27 cellular contexts compared by ENCODE assay signal in the genomic region with DNA sequence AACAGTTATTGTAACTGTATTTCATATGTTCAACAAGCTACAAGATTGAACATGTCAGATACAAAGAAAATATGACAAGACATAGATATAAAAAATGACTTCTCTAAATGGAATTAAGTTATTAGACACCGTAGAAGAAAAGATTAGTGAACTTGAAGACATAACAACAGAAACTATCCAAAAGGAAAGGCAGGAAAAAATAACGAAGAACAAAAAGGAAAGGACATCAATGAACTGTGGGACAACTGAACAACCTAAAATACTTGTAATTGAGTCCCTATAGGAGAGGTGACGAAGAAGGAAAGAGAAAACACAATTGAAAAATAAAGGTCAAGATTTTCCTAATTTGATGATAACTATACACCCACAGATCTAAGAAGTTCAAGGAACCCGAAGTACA. TPM values are rescaled to one million over a fixed set of nuclear protein-coding genes. Genes with fewer than 3 reads are reported as not detected.
DNase-seq lines count a peak whose midpoint lies in the region; ATAC-seq, FAIRE-seq and TF ChIP-seq lines count a peak whose summit lies in the region.
"Had no signal": no experiment of that assay in that cellular context is flagged by ENCODE, and none has a peak within 500 bp of the region (broad histone marks: within the 10 kb centered on the region; RNA-seq: fewer than 3 reads in every experiment).

No MANE protein-coding gene starts in this region.

- H3K9me3 ChIP-seq in SK-N-SH (peaks cover 9% of the 10 kb centered on the region; the same call in 1 of the 2 replicates), K562 (replicated peaks; ENCODE audit: control insufficient read depth, insufficient read depth, low read depth, low read length) (peaks cover 2% of the 10 kb centered on the region; the same call in 1 of the 2 replicates), heart right ventricle (peaks cover 0 to 27% (median 8%) of the 10 kb centered on the region in 11 donors)
- H3K9me3 ChIP-seq: BE2C had no signal

- no peak for TF ChIP-seq POLR2A in K562 (conservative IDR thresholded peaks at IDR 0.05)

- H3K4me1 Mint-ChIP-seq in activated naive CD8-positive, alpha-beta T cell treated with anti-CD3 and anti-CD28 coated beads, Interleukin-2, amount 50 U/mL, for 24 hours, result peaks cover 5% of the 10 kb centered on the region
- no peaks in the 10 kb centered on the region for H3K4me1 Mint-ChIP-seq in activated naive CD8-positive, alpha-beta T cell treated with anti-CD3 and anti-CD28 coated beads for 36 hours
- H3K4me1 Mint-ChIP-seq: CD14-positive monocyte had no signal

- intact Hi-C loops in K562 (cut with micrococcal nuclease), result no loop called here
- intact Hi-C loops in heart right ventricle (cut with DNase I), result no loop called here

- no peaks in the 10 kb centered on the region for H3K27me3 Mint-ChIP-seq in activated naive CD8-positive, alpha-beta T cell treated with anti-CD3 and anti-CD28 coated beads, Interleukin-2, amount 50 U/mL, for 24 hours
- no peaks in the 10 kb centered on the region for H3K27me3 Mint-ChIP-seq in activated naive CD8-positive, alpha-beta T cell treated with anti-CD3 and anti-CD28 coated beads for 36 hours
- H3K27me3 Mint-ChIP-seq: CD4-positive, alpha-beta T cell; CD8-positive, alpha-beta memory T cell had no signal

- H3K27ac ChIP-seq in SK-N-SH (ENCODE audit: low read depth in 2 of 2, low read length in 1 of 2), result no peak overlapping the region
- no peak overlapping the region for H3K27ac ChIP-seq in K562 (ENCODE audit: extremely low read depth, low read depth, low read length)
- no peak overlapping the region for H3K27ac ChIP-seq in heart right ventricle
- H3K27ac ChIP-seq: 22Rv1; BLaER1 treated with 17β-estradiol and CSF1 and Interleukin-3, amounts not matched to agents 10 nM and 100 nM had no signal

- no peak overlapping the region for H3K4me3 Mint-ChIP-seq in activated naive CD8-positive, alpha-beta T cell treated with anti-CD3 and anti-CD28 coated beads, Interleukin-2, amount 50 U/mL, for 24 hours
- no peak overlapping the region for H3K4me3 Mint-ChIP-seq in activated naive CD8-positive, alpha-beta T cell treated with anti-CD3 and anti-CD28 coated beads for 36 hours
- H3K4me3 Mint-ChIP-seq: CD14-positive monocyte; CD4-positive, alpha-beta T cell; CD8-positive, alpha-beta memory T cell; GM23338 had no signal

- TF ChIP-seq RAD21 in SK-N-SH (IDR thresholded peaks at IDR 0.05; ENCODE audit: low read length), result no peak
- no peak for TF ChIP-seq RAD21 in K562 (CRISPR knock-in tag; conservative IDR thresholded peaks at IDR 0.05 in 1 of 2, IDR thresholded peaks at IDR 0.05 in 1 of 2)

- H3K27me3 ChIP-seq in SK-N-SH (ENCODE audit: insufficient read depth) (no peaks in the 10 kb centered on the region), K562 (ENCODE audit: control insufficient read depth in 2 of 2, insufficient read depth in 2 of 2, low read length in 2 of 2) (no peaks in the 10 kb centered on the region), heart right ventricle (no peaks in the 10 kb centered on the region)
- H3K27me3 ChIP-seq: BE2C; BLaER1 treated with 17β-estradiol and CSF1 and Interleukin-3, amounts not matched to agents 10 nM and 100 nM had no signal

- H3K79me2 ChIP-seq in SK-N-SH (ENCODE audit: insufficient read depth) (peaks cover 41% of the 10 kb centered on the region), K562 (ENCODE audit: control insufficient read depth, insufficient read depth, low read length) (peaks cover 15% of the 10 kb centered on the region)

- H3K9ac ChIP-seq in SK-N-SH (no peak overlapping the region), K562 (ENCODE audit: insufficient read depth in 1 of 2, low read depth in 2 of 2, low read length in 2 of 2) (no peak overlapping the region)
- H3K9ac ChIP-seq: BLaER1 treated with 17β-estradiol and CSF1 and Interleukin-3, amounts not matched to agents 10 nM and 100 nM had no signal

- H3K4me1 ChIP-seq in SK-N-SH (ENCODE audit: control insufficient read depth in 1 of 2, insufficient read depth in 2 of 2, low read depth in 1 of 2, low read length in 1 of 2) (no peaks in the 10 kb centered on the region), K562 (replicated peaks in 1 of 2; ENCODE audit: control insufficient read depth in 2 of 2, insufficient read depth in 2 of 2, low read length in 2 of 2) (no peaks in the 10 kb centered on the region), heart right ventricle (no peaks in the 10 kb centered on the region)
- H3K4me1 ChIP-seq: BE2C; BLaER1 treated with 17β-estradiol and CSF1 and Interleukin-3, amounts not matched to agents 10 nM and 100 nM had no signal

- DNase-seq in SK-N-SH (no peak), K562 (ENCODE audit: extremely low read depth in 1 of 4, low spot score in 3 of 4) (no peak), heart right ventricle (no peak), GM10266 (ENCODE audit: extremely low spot score) (no peak)
- DNase-seq in activated naive CD8-positive, alpha-beta T cell treated with anti-CD3 and anti-CD28 coated beads, Interleukin-2, amount 50 U/mL, for 24 hours, result no peak
- DNase-seq in activated naive CD8-positive, alpha-beta T cell treated with anti-CD3 and anti-CD28 coated beads for 36 hours, result no peak
- DNase-seq: ACHN; AML-193; BE2C; CD4-positive, alpha-beta T cell; CD8-positive, alpha-beta memory T cell; DMS 273 treated with DMSO at 0.1 percent for 48 hours; DMS79; EL; GDM1 had no signal

- 95% methylated on average over 4 of the region's 4 CpGs for WGBS in SK-N-SH (ENCODE audit: low lambda C conversion rate)
- 100% methylated on average over 4 of the region's 4 CpGs for WGBS in K562 (ENCODE audit: insufficient coverage, low coverage, missing lambda C conversion rate)
- 96 to 97% methylated on average over 4 of the region's 4 CpGs for WGBS in heart right ventricle, 2 donors

- in situ Hi-C loops in K562 (cut with MboI), result no loop called here

- ATAC-seq in SK-N-SH treated with all-trans-retinoic acid at 6 μM for 48 hours, result no peak
- no peak for ATAC-seq in activated naive CD8-positive, alpha-beta T cell treated with anti-CD3 and anti-CD28 coated beads, Interleukin-2, amount 50 U/mL, for 24 hours
- ATAC-seq in K562, result no peak
- ATAC-seq in heart right ventricle, result no peak
- ATAC-seq: GM23338 had no signal

- no peak overlapping the region for H2AFZ ChIP-seq in SK-N-SH (ENCODE audit: low read depth)
- no peak overlapping the region for H2AFZ ChIP-seq in K562 (ENCODE audit: low read depth, low read length)
- H2AFZ ChIP-seq: GM23338 had no signal

- peaks cover 46% of the 10 kb centered on the region for H3K36me3 Mint-ChIP-seq in activated naive CD8-positive, alpha-beta T cell treated with anti-CD3 and anti-CD28 coated beads, Interleukin-2, amount 50 U/mL, for 24 hours (ENCODE audit: low read depth)
- H3K36me3 Mint-ChIP-seq in activated naive CD8-positive, alpha-beta T cell treated with anti-CD3 and anti-CD28 coated beads for 36 hours, result peaks cover 41% of the 10 kb centered on the region

- H3K36me3 ChIP-seq in SK-N-SH (replicated peaks in 1 of 2; ENCODE audit: control insufficient read depth in 1 of 2, insufficient read depth in 2 of 2, low read length in 1 of 2), result peaks cover 18 to 51% of the 10 kb centered on the region in 2 experiments
- H3K36me3 ChIP-seq in K562 (ENCODE audit: control insufficient read depth, insufficient read depth, low read length), result peaks cover 57% of the 10 kb centered on the region; the same call in 1 of the 3 replicates
- peaks cover 0 to 89% (median 30%) of the 10 kb centered on the region in 9 donors for H3K36me3 ChIP-seq in heart right ventricle

- H3K9me1 ChIP-seq in K562 (ENCODE audit: control insufficient read depth, insufficient read depth, low read length), result no peaks in the 10 kb centered on the region

- H3F3A ChIP-seq in SK-N-SH (replicated peaks; ENCODE audit: insufficient read depth), result peaks cover 4% of the 10 kb centered on the region

- CTCF ChIA-PET in SK-N-SH (lab: Yijun Ruan, JAX), result interaction anchor here (2.1 kb wide), 1 partner anchor 24 kb away, joined by 6 read pairs; no protein-coding TSS in a partner anchor
- CTCF ChIA-PET in K562 (lab: Yijun Ruan, JAX; ENCODE audit: low intra/inter-chr PET ratio), result no interaction called here

- BruUV-seq in K562 (replicated peaks; lab: Mats Ljungman, UMichigan), result no TSS peak

- peak overlapping the region; percentile 10 for H3K27ac Mint-ChIP-seq in activated naive CD8-positive, alpha-beta T cell treated with anti-CD3 and anti-CD28 coated beads, Interleukin-2, amount 50 U/mL, for 24 hours
- H3K27ac Mint-ChIP-seq in activated naive CD8-positive, alpha-beta T cell treated with anti-CD3 and anti-CD28 coated beads for 36 hours, result no peak overlapping the region
- H3K27ac Mint-ChIP-seq: CD14-positive monocyte; CD4-positive, alpha-beta T cell; GM23338 had no signal

- H3K4me2 ChIP-seq in SK-N-SH, result no peak overlapping the region
- no peak overlapping the region for H3K4me2 ChIP-seq in K562 (ENCODE audit: insufficient read depth, low read length)
- H3K4me2 ChIP-seq: BLaER1 treated with 17β-estradiol and CSF1 and Interleukin-3, amounts not matched to agents 10 nM and 100 nM; GM23338 had no signal

- FAIRE-seq in K562 (lab: Jason Lieb, UNC) (no peak), islet of Langerhans (lab: Jason Lieb, UNC) (peak; percentile 5)
- FAIRE-seq: A204.1, D721Med, GM12891, GM18507, H54 had no signal

- H4K20me1 ChIP-seq in SK-N-SH (ENCODE audit: insufficient read depth), result no peaks in the 10 kb centered on the region
- no peaks in the 10 kb centered on the region for H4K20me1 ChIP-seq in K562 (replicated peaks; ENCODE audit: control insufficient read depth, insufficient read depth, low read length)

- POLR2A ChIA-PET in SK-N-SH (lab: Yijun Ruan, JAX) (interaction anchor here (0.6 kb wide), 1 partner anchor 57 kb away, joined by 4 read pairs; no protein-coding TSS in a partner anchor), K562 (lab: Yijun Ruan, JAX) (no interaction called here)

- H3K4me3 ChIP-seq in SK-N-SH (ENCODE audit: low read depth in 2 of 2, low read length in 1 of 2), result no peak overlapping the region
- no peak overlapping the region for H3K4me3 ChIP-seq in K562
- H3K4me3 ChIP-seq in heart right ventricle, result no peak overlapping the region
- H3K4me3 ChIP-seq: GM23338, HAP-1 had no signal

- no peaks in the 10 kb centered on the region for H3K9me2 ChIP-seq in SK-N-SH

- no peak for TF ChIP-seq CTCF in SK-N-SH (IDR thresholded peaks at IDR 0.05)
- no peak for TF ChIP-seq CTCF in K562 (IDR thresholded peaks at IDR 0.05 in 2 of 3, conservative IDR thresholded peaks at IDR 0.05 in 1 of 3; ENCODE audit: insufficient read depth in 2 of 3, low read depth in 1 of 3, low read length in 3 of 3)
- TF ChIP-seq CTCF in heart right ventricle (IDR thresholded peaks at IDR 0.05), result no peak
- no peak for TF ChIP-seq CTCF in GM10266 (IDR thresholded peaks at IDR 0.05; ENCODE audit: control insufficient read depth, insufficient read depth, low read depth, missing control alignments)

- TF ChIP-seq EP300 in SK-N-SH (IDR thresholded peaks at IDR 0.05; ENCODE audit: borderline replicate concordance in 1 of 2, low read depth in 1 of 2, low read length in 1 of 2) (no peak), K562 (IDR thresholded peaks at IDR 0.05; ENCODE audit: low read length) (no peak)

- H3K9me3 Mint-ChIP-seq in activated naive CD8-positive, alpha-beta T cell treated with anti-CD3 and anti-CD28 coated beads, Interleukin-2, amount 50 U/mL, for 24 hours, result peaks cover 8% of the 10 kb centered on the region
- peaks cover 7% of the 10 kb centered on the region for H3K9me3 Mint-ChIP-seq in activated naive CD8-positive, alpha-beta T cell treated with anti-CD3 and anti-CD28 coated beads for 36 hours

RNA-seq across cellular contexts. Expression of gene UPF2, which starts 32.3 kb away (rescaled TPM):
- polyA plus RNA-seq in SK-N-SH (2012; rRNA removed) (4.7 and 6.4 TPM in 2 replicates), K562 (2011; rRNA removed) (18.9 and 27.2 TPM in 2 replicates), K562 (2014; fragmentation: Illumina TruSeq; extraction: Trizol) (29.1 and 37.7 TPM in 2 replicates), K562 (2014; fragmentation: Nextera tagmentation; extraction: Ambion mirVana) (10 to 100 TPM; 13.9 to 17.3 TPM), K562 (2014; rRNA removed) (22.4 and 23.7 TPM in 2 replicates), heart right ventricle (10 to 100 TPM in 1 of 2 donors, 1 to 10 TPM in 1; 7.9 to 13.4 TPM)
- polyA plus RNA-seq in SK-N-SH (2012; cell fraction: cytosol; rRNA removed), result 7.1 and 8.3 TPM in 2 replicates
- 4.2 and 9.2 TPM in 2 replicates for polyA plus RNA-seq in SK-N-SH (2012; cell fraction: nucleus; rRNA removed)
- 10 to 100 TPM; 35.8 to 38.2 TPM for total RNA-seq in activated naive CD8-positive, alpha-beta T cell treated with anti-CD3 and anti-CD28 coated beads for 36 hours
- total RNA-seq in K562 (2011; cell fraction: chromatin; rRNA removed; ENCODE audit: low replicate concordance), result 10.8 and 56.6 TPM in 2 replicates
- 6.5 and 9.1 TPM in 2 replicates for total RNA-seq in K562 (2011; cell fraction: nucleolus; rRNA removed)
- total RNA-seq in K562 (2011; cell fraction: nucleoplasm; rRNA removed), result 12.4 and 15.1 TPM in 2 replicates
- total RNA-seq in K562 (2014; rRNA removed) (18.8 and 18.9 TPM in 2 replicates), K562 (2014; rRNA removed; fragmentation: Illumina TruSeq; extraction: Trizol) (35.3 and 41.9 TPM in 2 replicates), K562 (2015; rRNA removed; fragmentation: Illumina TruSeq; extraction: Trizol) (33.1 and 35.8 TPM in 2 replicates), K562 (2021) (20.9 and 21.2 TPM in 2 replicates), heart right ventricle (10 to 100 TPM; 12.1 to 20.2 (median 16.0) TPM)
- 4.6 and 8.1 TPM in 2 replicates for polyA plus RNA-seq in K562 (2011; cell fraction: cytosol; rRNA removed)
- 8.0 and 9.4 TPM in 2 replicates for polyA plus RNA-seq in K562 (2011; cell fraction: nucleus; rRNA removed)
- 13.3 and 21.1 TPM in 2 replicates for polyA plus RNA-seq in K562 (2012)
- 43.1 and 43.5 TPM in 2 replicates for polyA minus RNA-seq in K562 (2011; rRNA and poly(A)+ RNA removed)
- polyA minus RNA-seq in K562 (2011; cell fraction: cytosol; rRNA and poly(A)+ RNA removed), result 10.0 and 15.4 TPM in 2 replicates
- polyA minus RNA-seq in K562 (2011; cell fraction: nucleus; rRNA and poly(A)+ RNA removed), result 9.0 and 18.8 TPM in 2 replicates

RNA-seq across cellular contexts. Expression of gene DHTKD1, which starts 58.4 kb away (rescaled TPM):
- 17.7 and 24.2 TPM in 2 replicates for polyA plus RNA-seq in SK-N-SH (2012; rRNA removed)
- 21.9 and 22.9 TPM in 2 replicates for polyA plus RNA-seq in SK-N-SH (2012; cell fraction: cytosol; rRNA removed)
- 12.8 and 17.4 TPM in 2 replicates for polyA plus RNA-seq in SK-N-SH (2012; cell fraction: nucleus; rRNA removed)
- 10 to 100 TPM; 10.4 TPM for total RNA-seq in activated naive CD8-positive, alpha-beta T cell treated with anti-CD3 and anti-CD28 coated beads for 36 hours
- total RNA-seq in K562 (2011; cell fraction: chromatin; rRNA removed; ENCODE audit: low replicate concordance), result 53.9 and 59.3 TPM in 2 replicates
- total RNA-seq in K562 (2011; cell fraction: nucleolus; rRNA removed), result 34.9 and 37.9 TPM in 2 replicates
- total RNA-seq in K562 (2011; cell fraction: nucleoplasm; rRNA removed), result 19.8 and 21.9 TPM in 2 replicates
- 4.8 and 7.1 TPM in 2 replicates for total RNA-seq in K562 (2014; rRNA removed)
- 6.8 and 8.4 TPM in 2 replicates for total RNA-seq in K562 (2014; rRNA removed; fragmentation: Illumina TruSeq; extraction: Trizol)
- total RNA-seq in K562 (2015; rRNA removed; fragmentation: Illumina TruSeq; extraction: Trizol), result 5.3 and 6.1 TPM in 2 replicates
- 9.3 and 11.3 TPM in 2 replicates for total RNA-seq in K562 (2021)
- polyA plus RNA-seq in K562 (2011; rRNA removed), result 19.7 and 20.2 TPM in 2 replicates
- 16.9 and 35.7 TPM in 2 replicates for polyA plus RNA-seq in K562 (2011; cell fraction: cytosol; rRNA removed)
- polyA plus RNA-seq in K562 (2011; cell fraction: nucleus; rRNA removed), result 15.8 and 16.6 TPM in 2 replicates
- 5.5 and 8.5 TPM in 2 replicates for polyA plus RNA-seq in K562 (2012)
- 10.0 TPM in 2 replicates for polyA plus RNA-seq in K562 (2014; fragmentation: Illumina TruSeq; extraction: Trizol)
- 1 to 10 TPM; 3.1 to 3.3 TPM for polyA plus RNA-seq in K562 (2014; fragmentation: Nextera tagmentation; extraction: Ambion mirVana)
- 7.6 and 9.1 TPM in 2 replicates for polyA plus RNA-seq in K562 (2014; rRNA removed)
- polyA minus RNA-seq in K562 (2011; rRNA and poly(A)+ RNA removed), result 45.7 and 73.0 TPM in 2 replicates
- polyA minus RNA-seq in K562 (2011; cell fraction: cytosol; rRNA and poly(A)+ RNA removed), result 30.4 and 38.1 TPM in 2 replicates
- polyA minus RNA-seq in K562 (2011; cell fraction: nucleus; rRNA and poly(A)+ RNA removed), result 14.7 and 35.8 TPM in 2 replicates
- total RNA-seq in heart right ventricle, result 10 to 100 TPM; 13.7 to 44.0 (median 31.0) TPM
- polyA plus RNA-seq in heart right ventricle, result 10 to 100 TPM; 10.8 to 11.6 TPM
